ENCODE assay signal across 8 cellular contexts in genomic region chr4:98260047-98260578, GRCh38. TPM values are rescaled to one million over a fixed set of nuclear protein-coding genes. Genes with fewer than 3 reads are reported as not detected.
DNase-seq lines count a peak whose midpoint lies in the region; ATAC-seq and TF ChIP-seq lines count a peak whose summit lies in the region.

No MANE protein-coding gene starts in this region.

- H3K27ac ChIP-seq in DOHH2 (ENCODE audit: low read depth, low read length): peak overlapping the region; percentile 55
- H3K27ac ChIP-seq in dorsolateral prefrontal cortex: peak overlapping the region; percentile 89 to 99 (median 98)
- peak overlapping the region; percentile 98 for H3K27ac ChIP-seq in lower lobe of right lung

- DNase-seq in HT-29 (ENCODE audit: low spot score) (peak; percentile 45), T-helper 2 cell (peak in 3 of 5 experiments; percentile 0 to 31 (median 10)), dorsolateral prefrontal cortex (peak in 9 of 10 donors; percentile 17 to 64 (median 42)), lower lobe of right lung (no peak), dedifferentiated amniotic fluid mesenchymal stem cell (ENCODE audit: extremely low spot score) (no peak)
- DNase-seq in stimulated activated CD8-positive, alpha-beta memory T cell treated with anti-CD3 and anti-CD28 coated beads, Interleukin-2, amount 100 ng/mL, for 1 hour (ENCODE audit: low read depth in 2 of 2): peak; percentile 2 to 8

- H3K9me3 ChIP-seq in DOHH2 (ENCODE audit: control insufficient read depth, insufficient read depth, low read length): no peaks in the 10 kb centered on the region
- no peaks in the 10 kb centered on the region for H3K9me3 ChIP-seq in lower lobe of right lung

- H3K4me3 ChIP-seq in DOHH2 (ENCODE audit: low read length): peak overlapping the region; percentile 96
- H3K4me3 ChIP-seq in dorsolateral prefrontal cortex: peak overlapping the region; percentile 67 to 96 (median 88)
- H3K4me3 ChIP-seq in lower lobe of right lung: peak overlapping the region; percentile 80

- intact Hi-C loops in dorsolateral prefrontal cortex (cut with DNase I) (loop anchor here (2.0 to 10.0 kb wide), 12 partner anchors 115 to 737 kb away; partner anchors contain the start of genes EIF4E (in 2 of the 2), METAP1 (in 2 of the 2), STPG2 (in 2 of the 2) and TSPAN5 (in 2 of the 2)), lower lobe of right lung (cut with DNase I) (no loop called here)

- H3K27me3 ChIP-seq in DOHH2 (ENCODE audit: control insufficient read depth, low read length) (no peaks in the 10 kb centered on the region), dorsolateral prefrontal cortex (no peaks in the 10 kb centered on the region), lower lobe of right lung (ENCODE audit: low read depth) (no peaks in the 10 kb centered on the region)

- H3K9me2 ChIP-seq in DOHH2 (replicated peaks; ENCODE audit: control insufficient read depth, low read length): no peaks in the 10 kb centered on the region

- H3F3A ChIP-seq in DOHH2 (ENCODE audit: control insufficient read depth, insufficient read depth): no peaks in the 10 kb centered on the region

- ATAC-seq in GM21515 (IDR thresholded peaks at IDR 0.05; ENCODE audit: unreplicated experiment) (peak; percentile 12), lower lobe of right lung (peak; percentile 54 to 62)

- H3K4me2 ChIP-seq in DOHH2 (ENCODE audit: low read length): peak overlapping the region; percentile 92

- H3K36me3 ChIP-seq in DOHH2 (ENCODE audit: control insufficient read depth, low read length) (peaks cover 14% of the 10 kb centered on the region), lower lobe of right lung (no peaks in the 10 kb centered on the region)

- H3K4me1 ChIP-seq in DOHH2 (ENCODE audit: control insufficient read depth, low read length) (peaks cover 25% of the 10 kb centered on the region), lower lobe of right lung (peaks cover 23% of the 10 kb centered on the region)

- H4K20me1 ChIP-seq in DOHH2 (ENCODE audit: control insufficient read depth, insufficient read depth, low read depth, low read length): no peaks in the 10 kb centered on the region

- peaks cover 55% of the 10 kb centered on the region for H3K79me2 ChIP-seq in DOHH2 (ENCODE audit: control insufficient read depth, low read length)

- TF ChIP-seq CTCF in DOHH2 (IDR thresholded peaks at IDR 0.05; ENCODE audit: low read depth, low read length, poor library complexity, severe bottlenecking): no peak
- TF ChIP-seq CTCF in dorsolateral prefrontal cortex (IDR thresholded peaks at IDR 0.05 in 54 of 56, conservative IDR thresholded peaks at IDR 0.05 in 2 of 56; ENCODE audit: low read depth in 1 of 56, partially characterized antibody in 56 of 56): peak in 2 of 56 donors; percentile 5 to 8
- no peak for TF ChIP-seq CTCF in lower lobe of right lung (IDR thresholded peaks at IDR 0.05)

RNA-seq across cellular contexts. Expression of gene RAP1GDS1, which starts 1.1 kb away (rescaled TPM):
- total RNA-seq in HT-29 (2014; rRNA removed; shearing (Covaris generic)): 15.6 and 18.6 TPM in 2 replicates
- total RNA-seq in dorsolateral prefrontal cortex (100 to 1,000 TPM in 82 of 120 experiments, 10 to 100 TPM in 38; 58.4 to 146 (median 106) TPM), lower lobe of right lung (37.0 TPM)

Comparison
In these comparisons a context has a peak if more than half of its experiments do, and no peak if none do; other contexts are left out.
1. DNase-seq: peak in HT-29 (single experiment), T-helper 2 cell (3 of 5), dorsolateral prefrontal cortex (9 of 10) and stimulated activated CD8-positive, alpha-beta memory T cell treated with anti-CD3 and anti-CD28 coated beads, Interleukin-2, amount 100 ng/mL, for 1 hour (2 of 2); none in lower lobe of right lung (single experiment) and dedifferentiated amniotic fluid mesenchymal stem cell (single experiment).
2. Peak in every context shown above with its lines, with median percentiles within 50 percentile points of each other: H3K27ac ChIP-seq and H3K4me3 ChIP-seq.